ENCODE assay signal across 8 cellular contexts in genomic region chr4:98926257-98926656, GRCh38. TPM values are rescaled to one million over a fixed set of nuclear protein-coding genes. Genes with fewer than 3 reads are reported as not detected.
DNase-seq lines count a peak whose midpoint lies in the region; ATAC-seq, FAIRE-seq and TF ChIP-seq lines count a peak whose summit lies in the region.
"Not testable (repeated sequence)": the region's sequence is repeated elsewhere in the genome, so short reads cannot be mapped to it uniquely, and the experiment has no call there.

No MANE protein-coding gene starts in this region.

- H3K36me3 ChIP-seq in DND-41 (ENCODE audit: insufficient read depth, low read length) (peaks cover 35% of the 10 kb centered on the region), Karpas-422 (ENCODE audit: insufficient read depth, low read length) (peaks cover 31% of the 10 kb centered on the region), K562 (ENCODE audit: control insufficient read depth, insufficient read depth, low read length) (peaks cover 53% of the 10 kb centered on the region)
- not testable (repeated sequence) for H3K36me3 ChIP-seq in SU-DHL-6 (ENCODE audit: low read length); osteoblast (ENCODE audit: insufficient read depth, low read length)

- TF ChIP-seq EP300 in A549 (IDR thresholded peaks at IDR 0.05); K562 (IDR thresholded peaks at IDR 0.05; ENCODE audit: low read length): not testable (repeated sequence)

- TF ChIP-seq POLR2A in A549 (IDR thresholded peaks at IDR 0.05; ENCODE audit: low read length); K562 (conservative IDR thresholded peaks at IDR 0.05): not testable (repeated sequence)

- H3K9me2 ChIP-seq in Karpas-422 (replicated peaks; ENCODE audit: insufficient read depth, low read length); SU-DHL-6 (replicated peaks; ENCODE audit: insufficient read depth, low read length): not testable (repeated sequence)

- POLR2A ChIA-PET in A549 (lab: Yijun Ruan, JAX) = not testable (repeated sequence)
- POLR2A ChIA-PET in K562 (lab: Yijun Ruan, JAX) = interaction anchor here (0.6 to 1.2 kb wide), 2 partner anchors 13 to 122 kb away, joined by 3 to 5 read pairs; no protein-coding TSS in a partner anchor

- WGBS in A549 (ENCODE audit: missing lambda C conversion rate) = 97% methylated on average over 15 of the region's 15 CpGs
- 93% methylated on average over 7 of the region's 15 CpGs for WGBS in K562 (ENCODE audit: insufficient coverage, low coverage, missing lambda C conversion rate)

- peaks cover 19% of the 10 kb centered on the region for H3K36me3 Mint-ChIP-seq in activated T-helper 1 cell treated with anti-CD3 and anti-CD28 coated beads, Interleukin-12 subunit alpha, Interleukin-12 subunit beta, Interleukin-2, Interleukin-4 antibody, amounts not matched to agents 30 ng/mL and 10 ng/mL and 1 ng/mL, durations not matched to agents 14 hours and 24 hours and 36 hours (ENCODE audit: low read depth)
- not testable (repeated sequence) for H3K36me3 Mint-ChIP-seq in naive B cell

- not testable (repeated sequence) for BruUV-seq in K562 (replicated peaks; lab: Mats Ljungman, UMichigan)

- not testable (repeated sequence) for H3K4me3 ChIP-seq in A549; Karpas-422 (ENCODE audit: low read length); SU-DHL-6 (ENCODE audit: insufficient read depth, low read length, poor library complexity, severe bottlenecking); K562; osteoblast (ENCODE audit: insufficient read depth, low read length)
- peak overlapping the region in 1 of 2 experiments; percentile 84; a peak in 1 of 4 replicates for H3K4me3 ChIP-seq in DND-41 (ENCODE audit: low read depth in 1 of 2, low read length in 2 of 2)

- peaks cover 38% of the 10 kb centered on the region for H3K4me1 Mint-ChIP-seq in activated T-helper 1 cell treated with anti-CD3 and anti-CD28 coated beads, Interleukin-12 subunit alpha, Interleukin-12 subunit beta, Interleukin-2, Interleukin-4 antibody, amounts not matched to agents 30 ng/mL and 10 ng/mL and 1 ng/mL, durations not matched to agents 14 hours and 24 hours and 36 hours (ENCODE audit: low read depth)
- peaks cover 18 to 62% (median 43%) of the 10 kb centered on the region in 3 donors for H3K4me1 Mint-ChIP-seq in naive B cell

- H3K4me1 ChIP-seq in A549 = peaks cover 17% of the 10 kb centered on the region
- H3K4me1 ChIP-seq in DND-41 (ENCODE audit: insufficient read depth, low read length) = peaks cover 32% of the 10 kb centered on the region
- H3K4me1 ChIP-seq in Karpas-422 (ENCODE audit: low read length) = peaks cover 48% of the 10 kb centered on the region
- H3K4me1 ChIP-seq in K562 (replicated peaks in 1 of 2; ENCODE audit: control insufficient read depth in 2 of 2, insufficient read depth in 2 of 2, low read length in 2 of 2) = peaks cover 14 to 15% of the 10 kb centered on the region in 2 experiments
- H3K4me1 ChIP-seq in osteoblast (ENCODE audit: insufficient read depth, low read length) = peaks cover 11% of the 10 kb centered on the region

- FAIRE-seq in A549 (lab: Jason Lieb, UNC); K562 (lab: Jason Lieb, UNC): not testable (repeated sequence)

- H3K27ac ChIP-seq in A549; SU-DHL-6 (ENCODE audit: low read depth, low read length); K562 (ENCODE audit: extremely low read depth, low read depth, low read length): not testable (repeated sequence)
- H3K27ac ChIP-seq in DND-41 (ENCODE audit: low read length) (peak overlapping the region; percentile 27; the same call in 1 of the 2 replicates), Karpas-422 (ENCODE audit: low read length) (peak overlapping the region; percentile 50; the same call in 1 of the 2 replicates), osteoblast (ENCODE audit: low read depth, low read length) (peak overlapping the region; percentile 23)

- TF ChIP-seq CTCF in A549 (IDR thresholded peaks at IDR 0.05); DND-41 (IDR thresholded peaks at IDR 0.05; ENCODE audit: borderline replicate concordance, extremely low read depth, low read length, poor library complexity, severe bottlenecking); SU-DHL-6 (IDR thresholded peaks at IDR 0.05; ENCODE audit: insufficient read depth, low read length, poor library complexity, severe bottlenecking); K562 (IDR thresholded peaks at IDR 0.05 in 2 of 3, conservative IDR thresholded peaks at IDR 0.05 in 1 of 3; ENCODE audit: insufficient read depth in 2 of 3, low read depth in 1 of 3, low read length in 3 of 3); osteoblast (IDR thresholded peaks at IDR 0.05; ENCODE audit: extremely low read depth, low read depth, low read length): not testable (repeated sequence)

- not testable (repeated sequence) for H3K27me3 ChIP-seq in DND-41 (ENCODE audit: insufficient read depth, low read length, poor library complexity); Karpas-422 (ENCODE audit: low read length); SU-DHL-6 (ENCODE audit: low read length); K562 (ENCODE audit: control insufficient read depth in 2 of 2, insufficient read depth in 2 of 2, low read length in 2 of 2); osteoblast (ENCODE audit: insufficient read depth, low read length)

- not testable (repeated sequence) for H2AFZ ChIP-seq in DND-41 (ENCODE audit: low read depth, low read length); Karpas-422 (ENCODE audit: low read length); SU-DHL-6 (ENCODE audit: low read depth, low read length, severe bottlenecking); K562 (ENCODE audit: low read depth, low read length); osteoblast (ENCODE audit: low read length)

- H3K9me3 ChIP-seq in A549; DND-41 (ENCODE audit: insufficient read depth, low read length, severe bottlenecking); Karpas-422 (ENCODE audit: low read length); SU-DHL-6 (ENCODE audit: insufficient read depth, low read length); K562 (replicated peaks; ENCODE audit: control insufficient read depth, insufficient read depth, low read depth, low read length); osteoblast (ENCODE audit: low read depth, low read length): not testable (repeated sequence)

- not testable (repeated sequence) for H3K27me3 Mint-ChIP-seq in activated T-helper 1 cell treated with anti-CD3 and anti-CD28 coated beads, Interleukin-12 subunit alpha, Interleukin-12 subunit beta, Interleukin-2, Interleukin-4 antibody, amounts not matched to agents 30 ng/mL and 10 ng/mL and 1 ng/mL, durations not matched to agents 14 hours and 24 hours and 36 hours (ENCODE audit: insufficient read depth); naive B cell

- not testable (repeated sequence) for ATAC-seq in A549; DND-41 (ENCODE audit: insufficient read depth, low read depth); K562; naive B cell (ENCODE audit: low read depth in 2 of 2)

- intact Hi-C loops in activated T-helper 1 cell treated with anti-CD3 and anti-CD28 coated beads, Interleukin-12 subunit alpha, Interleukin-12 subunit beta, Interleukin-2, Interleukin-4 antibody, amounts not matched to agents 30 ng/mL and 10 ng/mL and 1 ng/mL, durations not matched to agents 14 hours and 24 hours and 36 hours (cut with micrococcal nuclease) = loop anchor here (5.0 kb wide), 3 partner anchors 49 to 519 kb away; no protein-coding TSS in a partner anchor
- intact Hi-C loops in K562 (cut with micrococcal nuclease) = loop anchor here (5.0 to 10.0 kb wide), 3 partner anchors 69 to 179 kb away; partner anchors contain the start of gene METAP1

- CTCF ChIA-PET in A549 (lab: Yijun Ruan, JAX) = interaction anchor here (0.6 to 1.7 kb wide), 3 partner anchors 268 to 636 kb away, joined by 3 to 4 read pairs (median 3); partner anchors contain the start of gene TSPAN5
- CTCF ChIA-PET in K562 (lab: Yijun Ruan, JAX; ENCODE audit: low intra/inter-chr PET ratio) = not testable (repeated sequence)

- not testable (repeated sequence) for H3K27ac Mint-ChIP-seq in activated T-helper 1 cell treated with anti-CD3 and anti-CD28 coated beads, Interleukin-12 subunit alpha, Interleukin-12 subunit beta, Interleukin-2, Interleukin-4 antibody, amounts not matched to agents 30 ng/mL and 10 ng/mL and 1 ng/mL, durations not matched to agents 14 hours and 24 hours and 36 hours
- peak overlapping the region in 1 of 6 donors; percentile 93 for H3K27ac Mint-ChIP-seq in naive B cell

- TF ChIP-seq RAD21 in A549 (conservative IDR thresholded peaks at IDR 0.05 in 1 of 2, IDR thresholded peaks at IDR 0.05 in 1 of 2); K562 (CRISPR knock-in tag; conservative IDR thresholded peaks at IDR 0.05 in 1 of 2, IDR thresholded peaks at IDR 0.05 in 1 of 2): not testable (repeated sequence)

- peaks cover 11% of the 10 kb centered on the region; the same call in 1 of the 2 replicates for H3F3A ChIP-seq in SU-DHL-6 (ENCODE audit: insufficient read depth)

- H3K79me2 ChIP-seq in DND-41 (ENCODE audit: insufficient read depth, low read length) (peaks cover 86% of the 10 kb centered on the region), Karpas-422 (ENCODE audit: low read length) (peaks cover 77% of the 10 kb centered on the region), SU-DHL-6 (ENCODE audit: insufficient read depth, low read length) (peaks cover 77% of the 10 kb centered on the region), K562 (ENCODE audit: control insufficient read depth, insufficient read depth, low read length) (peaks cover 90% of the 10 kb centered on the region), osteoblast (ENCODE audit: insufficient read depth, low read length) (peaks cover 75% of the 10 kb centered on the region)

- in situ Hi-C loops in K562 (cut with MboI) = not testable (repeated sequence)

- not testable (repeated sequence) for DNase-seq in A549 (ENCODE audit: low read depth in 1 of 2, low spot score in 1 of 2); DND-41; Karpas-422; activated T-helper 1 cell treated with anti-CD3 and anti-CD28 coated beads, Interleukin-12 subunit alpha, Interleukin-12 subunit beta, Interleukin-2, Interleukin-4 antibody, amounts not matched to agents 30 ng/mL and 10 ng/mL and 1 ng/mL, durations not matched to agents 14 hours and 24 hours and 36 hours (ENCODE audit: low spot score); K562 (ENCODE audit: extremely low read depth in 1 of 4, low spot score in 3 of 4); naive B cell; osteoblast (ENCODE audit: insufficient read length, low spot score, missing footprints)

- H3K9me3 Mint-ChIP-seq in activated T-helper 1 cell treated with anti-CD3 and anti-CD28 coated beads, Interleukin-12 subunit alpha, Interleukin-12 subunit beta, Interleukin-2, Interleukin-4 antibody, amounts not matched to agents 30 ng/mL and 10 ng/mL and 1 ng/mL, durations not matched to agents 14 hours and 24 hours and 36 hours; naive B cell: not testable (repeated sequence)

- H3K4me3 Mint-ChIP-seq in activated T-helper 1 cell treated with anti-CD3 and anti-CD28 coated beads, Interleukin-12 subunit alpha, Interleukin-12 subunit beta, Interleukin-2, Interleukin-4 antibody, amounts not matched to agents 30 ng/mL and 10 ng/mL and 1 ng/mL, durations not matched to agents 14 hours and 24 hours and 36 hours = peak overlapping the region; percentile 69
- H3K4me3 Mint-ChIP-seq in naive B cell = peak overlapping the region in 5 of 8 donors; percentile 20 to 97 (median 29)

- H3K4me2 ChIP-seq in A549 = peak overlapping the region; percentile 78; the same call in 1 of the 3 replicates
- peak overlapping the region; percentile 66; the same call in 1 of the 2 replicates for H3K4me2 ChIP-seq in DND-41 (ENCODE audit: insufficient read depth, low read length)
- peak overlapping the region; percentile 94 for H3K4me2 ChIP-seq in Karpas-422 (ENCODE audit: low read depth, low read length, poor library complexity, severe bottlenecking)
- peak overlapping the region; percentile 81 for H3K4me2 ChIP-seq in SU-DHL-6 (ENCODE audit: low read depth, low read length, poor library complexity, severe bottlenecking)
- H3K4me2 ChIP-seq in K562 (ENCODE audit: insufficient read depth, low read length); osteoblast (ENCODE audit: insufficient read depth, low read length): not testable (repeated sequence)

- H3K9ac ChIP-seq in DND-41 (ENCODE audit: low read depth, low read length); SU-DHL-6 (ENCODE audit: low read length): not testable (repeated sequence)
- H3K9ac ChIP-seq in Karpas-422 (ENCODE audit: low read length) (peak overlapping the region; percentile 100; the same call in 1 of the 2 replicates), K562 (ENCODE audit: insufficient read depth in 1 of 2, low read depth in 2 of 2, low read length in 2 of 2) (peak overlapping the region in 1 of 2 experiments; percentile 97; a peak in 2 of 4 replicates)

- H4K20me1 ChIP-seq in DND-41 (ENCODE audit: insufficient read depth, low read length) (peaks cover 53% of the 10 kb centered on the region), Karpas-422 (ENCODE audit: insufficient read depth, low read depth, low read length) (peaks cover 13% of the 10 kb centered on the region), K562 (replicated peaks; ENCODE audit: control insufficient read depth, insufficient read depth, low read length) (peaks cover 13% of the 10 kb centered on the region; the same call in 1 of the 2 replicates), osteoblast (ENCODE audit: insufficient read depth, low read length) (peaks cover 32% of the 10 kb centered on the region)
- not testable (repeated sequence) for H4K20me1 ChIP-seq in SU-DHL-6 (ENCODE audit: low read depth, low read length)

- H3K9me1 ChIP-seq in K562 (ENCODE audit: control insufficient read depth, insufficient read depth, low read length) = not testable (repeated sequence)

RNA-seq across cellular contexts. Expression of gene EIF4E, which starts 2.7 kb away (rescaled TPM):
- polyA plus RNA-seq in A549 (2011; rRNA removed) (77.1 and 147 TPM in 2 replicates), A549 (2017; fragmentation: RNase III; extraction: RNeasy Plus Mini Kit Qiagen cat#74134 plus additional on column Dnase treatment) (150 to 165 TPM (median 151 TPM) in 3 replicates), K562 (2011; rRNA removed) (108 and 179 TPM in 2 replicates), K562 (2014; fragmentation: Illumina TruSeq; extraction: Trizol) (177 and 187 TPM in 2 replicates), K562 (2014; fragmentation: Nextera tagmentation; extraction: Ambion mirVana) (100 to 1,000 TPM; 349 to 489 TPM), K562 (2014; rRNA removed) (125 and 164 TPM in 2 replicates), naive B cell (ENCODE audit: low read depth in 6 of 6) (100 to 1,000 TPM in 1 of 6 donors, 10 to 100 TPM in 5; 60.2 to 111 (median 70.2) TPM)
- 35.9 and 50.7 TPM in 2 replicates for polyA plus RNA-seq in A549 (2012; cell fraction: cytosol; rRNA removed)
- 12.9 and 25.4 TPM in 2 replicates for polyA plus RNA-seq in A549 (2012; cell fraction: nucleus; rRNA removed)
- 34.1 and 42.4 TPM in 2 replicates for polyA minus RNA-seq in A549 (2011; rRNA and poly(A)+ RNA removed)
- total RNA-seq in Karpas-422 (2014; rRNA removed; shearing (Covaris generic); ENCODE audit: low replicate concordance) = 89.9 and 130 TPM in 2 replicates
- 137 and 147 TPM in 2 replicates for total RNA-seq in activated T-helper 1 cell treated with anti-CD3 and anti-CD28 coated beads, Interleukin-12 subunit alpha, Interleukin-12 subunit beta, Interleukin-2, Interleukin-4 antibody, amounts not matched to agents 30 ng/mL and 10 ng/mL and 1 ng/mL, durations not matched to agents 14 hours and 24 hours and 36 hours
- total RNA-seq in K562 (2011; cell fraction: chromatin; rRNA removed; ENCODE audit: low replicate concordance) = 66.1 and 219 TPM in 2 replicates
- 36.7 and 55.9 TPM in 2 replicates for total RNA-seq in K562 (2011; cell fraction: nucleolus; rRNA removed)
- 126 and 178 TPM in 2 replicates for total RNA-seq in K562 (2011; cell fraction: nucleoplasm; rRNA removed)
- total RNA-seq in K562 (2014; rRNA removed) (149 and 178 TPM in 2 replicates), K562 (2014; rRNA removed; fragmentation: Illumina TruSeq; extraction: Trizol) (305 and 329 TPM in 2 replicates), K562 (2015; rRNA removed; fragmentation: Illumina TruSeq; extraction: Trizol) (334 and 370 TPM in 2 replicates), K562 (2021) (165 and 167 TPM in 2 replicates), osteoblast (94.9 and 105 TPM in 2 replicates)
- polyA plus RNA-seq in K562 (2011; cell fraction: cytosol; rRNA removed) = 22.6 and 76.2 TPM in 2 replicates
- polyA plus RNA-seq in K562 (2011; cell fraction: nucleus; rRNA removed) = 29.0 and 44.4 TPM in 2 replicates
- 59.0 and 146 TPM in 2 replicates for polyA plus RNA-seq in K562 (2012)
- 281 and 301 TPM in 2 replicates for polyA minus RNA-seq in K562 (2011; rRNA and poly(A)+ RNA removed)
- 79.5 and 99.4 TPM in 2 replicates for polyA minus RNA-seq in K562 (2011; cell fraction: cytosol; rRNA and poly(A)+ RNA removed)
- 48.2 and 75.5 TPM in 2 replicates for polyA minus RNA-seq in K562 (2011; cell fraction: nucleus; rRNA and poly(A)+ RNA removed)
